In genomic region chr12:51915951-51916350, GRCh38 we compare ENCODE assay signal across 23 cellular contexts. TPM values are rescaled to one million over a fixed set of nuclear protein-coding genes. Genes with fewer than 3 reads are reported as not detected.
"Had no signal": no experiment of that assay in that cellular context is flagged by ENCODE, and none has a peak within 500 bp of the region (broad histone marks: within the 10 kb centered on the region; RNA-seq: fewer than 3 reads in every experiment).

No MANE protein-coding gene starts in this region.

- H3K27me3 ChIP-seq: right lobe of liver, testis, tibial nerve had no signal

- H3K4me3 ChIP-seq: coronary artery, left ventricle myocardium inferior, psoas muscle, right lobe of liver, skin epidermis, testis, tibial nerve had no signal

- H3K9me3 ChIP-seq: left ventricle myocardium inferior, psoas muscle, right lobe of liver, testis, tibial nerve had no signal

- DNase-seq: effector CD4-positive, alpha-beta T cell; foreskin melanocyte; head of caudate nucleus; hypothalamus; left ventricle myocardium inferior; mesendoderm; naive B cell; psoas muscle; retina; right lobe of liver; stimulated activated CD4-positive, alpha-beta T cell treated with anti-CD3 and anti-CD28 coated beads, Interleukin-2, amount 100 ng/mL, for 24 hours; stimulated activated CD4-positive, alpha-beta T cell treated with anti-CD3 and anti-CD28 coated beads, Interleukin-4, amount 100 ng/mL, for 4 hours; stimulated activated naive B cell treated with anti-CD40 and anti-IgM and Interleukin-4, amounts not matched to agents 10 μg/mL and 1 μg/mL and 100 μg/mL, for 72 hours; stimulated activated naive CD8-positive, alpha-beta T cell treated with anti-CD3 and anti-CD28 coated beads, Interleukin-15, amount 100 ng/mL, for 72 hours; testis had no signal

- ATAC-seq: psoas muscle; right lobe of liver; stimulated activated naive B cell treated with anti-CD40 and anti-IgM and Interleukin-4, amounts not matched to agents 10 μg/mL and 1 μg/mL and 100 μg/mL, for 72 hours; stimulated activated naive CD8-positive, alpha-beta T cell treated with anti-CD3 and anti-CD28 coated beads, Interleukin-15, amount 100 ng/mL, for 72 hours had no signal

- H3K36me3 ChIP-seq: right lobe of liver had no signal

- H3K27ac ChIP-seq: coronary artery, left ventricle myocardium inferior, parathyroid adenoma, psoas muscle, right lobe of liver, skin epidermis, testis, tibial nerve had no signal

RNA-seq across cellular contexts. Expression of gene ANKRD33, which starts 28.0 kb away (rescaled TPM):
- total RNA-seq: left ventricle myocardium inferior, lung microvascular endothelial cell, omental fat pad, psoas muscle, subcutaneous adipose tissue, ureter had no signal
